Comparison of ENCODE assay signal across 22 cellular contexts in the genomic region with DNA sequence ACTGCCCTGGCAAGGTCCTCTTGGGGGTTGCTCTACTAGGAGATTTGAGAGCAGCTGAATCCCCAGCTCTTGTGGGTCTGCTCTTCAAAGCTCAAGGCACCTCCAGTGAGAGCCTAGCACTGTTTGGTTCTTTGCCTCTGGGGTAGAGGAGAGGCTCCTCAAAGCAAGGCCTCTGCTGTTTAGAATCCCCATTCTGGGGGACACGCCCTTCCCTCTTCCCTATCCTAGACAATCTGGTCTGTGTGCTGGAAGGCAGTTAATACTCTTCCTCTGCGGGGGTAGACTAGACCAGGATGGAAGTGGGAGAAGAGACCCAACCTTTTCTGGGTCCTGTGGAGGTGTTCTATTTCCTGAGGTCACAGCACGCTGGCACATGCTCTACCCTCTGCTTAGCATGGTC.
DNase-seq lines count a peak whose midpoint lies in the region; ATAC-seq and TF ChIP-seq lines count a peak whose summit lies in the region.
"Had no signal": no experiment of that assay in that cellular context is flagged by ENCODE, and none has a peak within 500 bp of the region (broad histone marks: within the 10 kb centered on the region; RNA-seq: fewer than 3 reads in every experiment).

No MANE protein-coding gene starts in this region.

- H3K4me1 Mint-ChIP-seq in activated naive CD4-positive, alpha-beta T cell treated with anti-CD3 and anti-CD28 coated beads, Interleukin-2, amount 10 ng/mL, durations not matched to agents 7 days and 5 days = peaks cover 12% of the 10 kb centered on the region
- H3K4me1 Mint-ChIP-seq in effector memory CD8-positive, alpha-beta T cell (ENCODE audit: low read depth in 2 of 2) = peaks cover 0 to 2% of the 10 kb centered on the region in 2 donors
- peaks cover 33% of the 10 kb centered on the region for H3K4me1 Mint-ChIP-seq in stimulated activated memory B cell treated with anti-CD40 and anti-IgM and Interleukin-4, amounts not matched to agents 10 μg/mL and 1 μg/mL and 100 μg/mL, for 72 hours

- no peak overlapping the region for H3K4me3 ChIP-seq in coronary artery
- H3K4me3 ChIP-seq: Peyer's patch, SJCRH30 had no signal

- peaks cover 25% of the 10 kb centered on the region for H3K36me3 Mint-ChIP-seq in activated naive CD4-positive, alpha-beta T cell treated with anti-CD3 and anti-CD28 coated beads, Interleukin-2, amount 10 ng/mL, durations not matched to agents 7 days and 5 days
- peaks cover 33% of the 10 kb centered on the region for H3K36me3 Mint-ChIP-seq in effector memory CD8-positive, alpha-beta T cell (ENCODE audit: insufficient read depth)
- peaks cover 42% of the 10 kb centered on the region for H3K36me3 Mint-ChIP-seq in stimulated activated memory B cell treated with anti-CD40 and anti-IgM and Interleukin-4, amounts not matched to agents 10 μg/mL and 1 μg/mL and 100 μg/mL, for 72 hours

- peak overlapping the region; percentile 14 for H3K27ac Mint-ChIP-seq in activated naive CD4-positive, alpha-beta T cell treated with anti-CD3 and anti-CD28 coated beads, Interleukin-2, amount 10 ng/mL, durations not matched to agents 7 days and 5 days
- peak overlapping the region; percentile 3 to 68 for H3K27ac Mint-ChIP-seq in effector memory CD8-positive, alpha-beta T cell
- H3K27ac Mint-ChIP-seq in stimulated activated memory B cell treated with anti-CD40 and anti-IgM and Interleukin-4, amounts not matched to agents 10 μg/mL and 1 μg/mL and 100 μg/mL, for 72 hours = peak overlapping the region; percentile 69

- H3K27me3 Mint-ChIP-seq in activated naive CD4-positive, alpha-beta T cell treated with anti-CD3 and anti-CD28 coated beads, Interleukin-2, amount 10 ng/mL, durations not matched to agents 7 days and 5 days = no peaks in the 10 kb centered on the region
- no peaks in the 10 kb centered on the region for H3K27me3 Mint-ChIP-seq in effector memory CD8-positive, alpha-beta T cell
- no peaks in the 10 kb centered on the region for H3K27me3 Mint-ChIP-seq in stimulated activated memory B cell treated with anti-CD40 and anti-IgM and Interleukin-4, amounts not matched to agents 10 μg/mL and 1 μg/mL and 100 μg/mL, for 72 hours

- no peak for TF ChIP-seq CTCF in coronary artery (IDR thresholded peaks at IDR 0.05)

- no peak overlapping the region for H3K4me3 Mint-ChIP-seq in activated naive CD4-positive, alpha-beta T cell treated with anti-CD3 and anti-CD28 coated beads, Interleukin-2, amount 10 ng/mL, durations not matched to agents 7 days and 5 days
- no peak overlapping the region for H3K4me3 Mint-ChIP-seq in effector memory CD8-positive, alpha-beta T cell
- no peak overlapping the region for H3K4me3 Mint-ChIP-seq in stimulated activated memory B cell treated with anti-CD40 and anti-IgM and Interleukin-4, amounts not matched to agents 10 μg/mL and 1 μg/mL and 100 μg/mL, for 72 hours

- no peak overlapping the region for H3K27ac ChIP-seq in coronary artery
- H3K27ac ChIP-seq: C4-2B, HL-60, SJCRH30 had no signal

- ATAC-seq in effector memory CD8-positive, alpha-beta T cell (replicated peaks) = no peak
- ATAC-seq in stimulated activated memory B cell treated with anti-CD40 and anti-IgM and Interleukin-4, amounts not matched to agents 10 μg/mL and 1 μg/mL and 100 μg/mL, for 72 hours = no peak
- no peak for ATAC-seq in HG03175 (IDR thresholded peaks at IDR 0.05; ENCODE audit: unreplicated experiment)

- CTCF ChIA-PET in activated naive CD4-positive, alpha-beta T cell treated with anti-CD3 and anti-CD28 coated beads, Interleukin-2, amount 10 ng/mL, durations not matched to agents 7 days and 5 days (lab: Charles Lee) = interaction anchor here (1.2 to 1.8 kb wide), 3 partner anchors 9 to 36 kb away, joined by 3 to 6 read pairs (median 4); no protein-coding TSS in a partner anchor

- no peak for DNase-seq in activated naive CD4-positive, alpha-beta T cell treated with anti-CD3 and anti-CD28 coated beads, Interleukin-2, amount 10 ng/mL, durations not matched to agents 7 days and 5 days
- no peak for DNase-seq in activated naive CD4-positive, alpha-beta T cell treated with Interleukin-2 at 50 U/mL for 16 hours
- DNase-seq in OCI-M1 (lab: John Stamatoyannopoulos, UW) (peak; percentile 50), coronary artery (ENCODE audit: low spot score) (no peak), retina (no peak)
- DNase-seq in effector memory CD8-positive, alpha-beta T cell = no peak
- DNase-seq: DMS53; EL; GF-D8; MV-4-11; NCI-H1105 treated with DMSO at 0.1 percent for 48 hours; NCI-H2029 treated with DMSO at 0.1 percent for 48 hours; NCI-H226; NCI-H510A treated with DMSO at 0.1 percent for 48 hours; NCI-H748 treated with DMSO at 0.1 percent for 48 hours; NK-92 treated with Interleukin-12 subunit alpha and Interleukin-12 subunit beta, amount 100 ng/mL, for 24 hours; SJCRH30 had no signal

- no peaks in the 10 kb centered on the region for H3K9me3 Mint-ChIP-seq in activated naive CD4-positive, alpha-beta T cell treated with anti-CD3 and anti-CD28 coated beads, Interleukin-2, amount 10 ng/mL, durations not matched to agents 7 days and 5 days
- no peaks in the 10 kb centered on the region for H3K9me3 Mint-ChIP-seq in effector memory CD8-positive, alpha-beta T cell
- H3K9me3 Mint-ChIP-seq in stimulated activated memory B cell treated with anti-CD40 and anti-IgM and Interleukin-4, amounts not matched to agents 10 μg/mL and 1 μg/mL and 100 μg/mL, for 72 hours = no peaks in the 10 kb centered on the region

Comparison
In these comparisons a context has a peak if more than half of its experiments do, and no peak if none do; other contexts are left out.
1. H3K27ac Mint-ChIP-seq: peak in every context shown above with its lines; median percentile 69 in stimulated activated memory B cell treated with anti-CD40 and anti-IgM and Interleukin-4, amounts not matched to agents 10 μg/mL and 1 μg/mL and 100 μg/mL, for 72 hours; 36 in effector memory CD8-positive, alpha-beta T cell; 14 in activated naive CD4-positive, alpha-beta T cell treated with anti-CD3 and anti-CD28 coated beads, Interleukin-2, amount 10 ng/mL, durations not matched to agents 7 days and 5 days.